33 cellular contexts compared by ENCODE assay signal in genomic region chr2:134457765-134458202, GRCh38.
DNase-seq lines count a peak whose midpoint lies in the region; ATAC-seq and TF ChIP-seq lines count a peak whose summit lies in the region.
"Had no signal": no experiment of that assay in that cellular context is flagged by ENCODE, and none has a peak within 500 bp of the region (broad histone marks: within the 10 kb centered on the region; RNA-seq: fewer than 3 reads in every experiment).

No MANE protein-coding gene starts in this region.

- H3K4me2 ChIP-seq in GM23338 = no peak overlapping the region
- H3K4me2 ChIP-seq: BLaER1 had no signal

- H3K36me3 Mint-ChIP-seq in endothelial cell (ENCODE audit: low read depth, unreplicated experiment) (peaks cover 33% of the 10 kb centered on the region), GM23338 (ENCODE audit: low read depth) (no peaks in the 10 kb centered on the region)

- H3K9me2 ChIP-seq in GM23338 (ENCODE audit: insufficient read depth) = no peaks in the 10 kb centered on the region

- H3K9me3 Mint-ChIP-seq in endothelial cell (ENCODE audit: unreplicated experiment) (no peaks in the 10 kb centered on the region), GM23338 (no peaks in the 10 kb centered on the region; the same call in 2 of the 3 replicates)
- H3K9me3 Mint-ChIP-seq: activated T-helper 1 cell treated with anti-CD3 and anti-CD28 coated beads, Interleukin-12 subunit alpha, Interleukin-12 subunit beta, Interleukin-2, Interleukin-4 antibody, amounts not matched to agents 30 ng/mL and 10 ng/mL and 1 ng/mL, durations not matched to agents 14 hours and 24 hours and 36 hours; memory B cell; neural crest cell; T-cell had no signal

- no peaks in the 10 kb centered on the region for H3K36me3 ChIP-seq in GM23338 (ENCODE audit: insufficient read depth)
- H3K36me3 ChIP-seq: adrenal gland, esophagus squamous epithelium, ovary, vagina had no signal

- peaks cover 10% of the 10 kb centered on the region for H3K4me1 Mint-ChIP-seq in endothelial cell (ENCODE audit: unreplicated experiment)
- H3K4me1 Mint-ChIP-seq in GM23338 = peaks cover 4% of the 10 kb centered on the region; the same call in 2 of the 3 replicates
- H3K4me1 Mint-ChIP-seq: neural crest cell had no signal

- H3K4me3 ChIP-seq in LNCaP clone FGC (ENCODE audit: low read depth, low read length) (no peak overlapping the region), GM23338 (no peak overlapping the region)
- H3K4me3 ChIP-seq: adrenal gland, BLaER1, dorsolateral prefrontal cortex, esophagus squamous epithelium, heart right ventricle, ovary, skin epidermis, testis, vagina had no signal

- H3K4me1 ChIP-seq in GM23338 (ENCODE audit: insufficient read depth) = no peaks in the 10 kb centered on the region
- H3K4me1 ChIP-seq: adrenal gland, esophagus squamous epithelium, foreskin keratinocyte, testis, vagina had no signal

- H3K4me3 Mint-ChIP-seq in endothelial cell (ENCODE audit: unreplicated experiment) (no peak overlapping the region), GM23338 (no peak overlapping the region)
- H3K4me3 Mint-ChIP-seq: activated T-helper 1 cell treated with anti-CD3 and anti-CD28 coated beads, Interleukin-12 subunit alpha, Interleukin-12 subunit beta, Interleukin-2, Interleukin-4 antibody, amounts not matched to agents 30 ng/mL and 10 ng/mL and 1 ng/mL, durations not matched to agents 14 hours and 24 hours and 36 hours; memory B cell; neural crest cell; T-cell had no signal

- H3K27me3 Mint-ChIP-seq in endothelial cell (ENCODE audit: unreplicated experiment) (peaks cover 18% of the 10 kb centered on the region), GM23338 (ENCODE audit: insufficient read depth, low read depth, poor library complexity) (no peaks in the 10 kb centered on the region)
- H3K27me3 Mint-ChIP-seq: memory B cell, T-cell had no signal

- no peak overlapping the region for H2AFZ ChIP-seq in GM23338

- H3K79me2 ChIP-seq in GM23338 (replicated peaks; ENCODE audit: insufficient read depth) = no peaks in the 10 kb centered on the region

- H3K27me3 ChIP-seq in GM23338 (ENCODE audit: insufficient read depth) = no peaks in the 10 kb centered on the region
- H3K27me3 ChIP-seq: adrenal gland, BLaER1, dorsolateral prefrontal cortex, esophagus squamous epithelium, foreskin keratinocyte, heart right ventricle, ovary, testis, vagina had no signal

- no peaks in the 10 kb centered on the region for H4K20me1 ChIP-seq in GM23338 (replicated peaks; ENCODE audit: insufficient read depth)

- H3K27ac ChIP-seq in C4-2B (peak overlapping the region; percentile 71), GM23338 (ENCODE audit: low read depth) (no peak overlapping the region)
- H3K27ac ChIP-seq: adrenal gland, BLaER1, dorsolateral prefrontal cortex, esophagus squamous epithelium, foreskin keratinocyte, heart right ventricle, ovary, RWPE1, skin epidermis, testis, vagina had no signal

- ATAC-seq in sciatic nerve (no peak), HG02973 (IDR thresholded peaks at IDR 0.05; ENCODE audit: unreplicated experiment) (no peak), GM23338 (no peak)
- ATAC-seq: foreskin keratinocyte; heart right ventricle; stimulated activated naive CD8-positive, alpha-beta T cell treated with anti-CD3 and anti-CD28 coated beads, Interleukin-15, Interleukin-2, amounts not matched to agents 100 U/mL and 50 U/mL, for 24 hours; T-cell had no signal

- H3K27ac Mint-ChIP-seq in endothelial cell (ENCODE audit: unreplicated experiment) (peak overlapping the region; percentile 44), GM23338 (no peak overlapping the region; the same call in 1 of the 2 replicates)
- H3K27ac Mint-ChIP-seq: activated T-helper 1 cell treated with anti-CD3 and anti-CD28 coated beads, Interleukin-12 subunit alpha, Interleukin-12 subunit beta, Interleukin-2, Interleukin-4 antibody, amounts not matched to agents 30 ng/mL and 10 ng/mL and 1 ng/mL, durations not matched to agents 14 hours and 24 hours and 36 hours; memory B cell; T-cell had no signal

- DNase-seq in LNCaP clone FGC (ENCODE audit: low read depth) (peak; percentile 86), endothelial cell (ENCODE audit: low spot score) (no peak), sciatic nerve (ENCODE audit: low spot score) (peak; percentile 43), HCEC 1CT (no peak), GM23338 (ENCODE audit: low spot score) (no peak)
- DNase-seq: activated CD4-positive, CD25-positive, alpha-beta regulatory T cell; activated naive CD4-positive, alpha-beta T cell treated with Interleukin-2 at 50 U/mL for 16 hours; adrenal gland; cerebellar nuclear complex; COR-L47; DND-41; esophagus squamous epithelium; foreskin keratinocyte; heart right ventricle; kidney glomerular epithelial cell; NCI-H1048; NCI-H1694; NCI-H524; OCI-M1; ovary; stimulated activated naive CD8-positive, alpha-beta T cell treated with anti-CD3 and anti-CD28 coated beads, Interleukin-15, Interleukin-2, amounts not matched to agents 100 U/mL and 50 U/mL, for 24 hours; T-cell; testis had no signal

- H3F3A ChIP-seq in GM23338 (replicated peaks; ENCODE audit: low read depth) = no peaks in the 10 kb centered on the region

- TF ChIP-seq CTCF in C4-2B (conservative IDR thresholded peaks at IDR 0.05) (no peak; the same call in 1 of the 2 replicates), LNCaP clone FGC (IDR thresholded peaks at IDR 0.05; ENCODE audit: control insufficient read depth, extremely low read depth, insufficient read depth) (no peak), endothelial cell (IDR thresholded peaks at IDR 0.05; ENCODE audit: unreplicated experiment) (no peak), GM23338 (conservative IDR thresholded peaks at IDR 0.05; ENCODE audit: low read depth in 2 of 2) (no peak)

- intact Hi-C loops in sciatic nerve (cut with DNase I) = no loop called here

TF ChIP-seq in GM23338, 12 proteins besides CTCF, POLR2A, EP300 and RAD21 (continues in another document):
- TF ChIP-seq EZH2phosphoT487 (IDR thresholded peaks at IDR 0.05; ENCODE audit: unreplicated experiment) = no peak
- TF ChIP-seq ZNF331 (CRISPR knock-in tag; IDR thresholded peaks at IDR 0.05; ENCODE audit: low read depth) = no peak
- no peak for TF ChIP-seq EZH2 (IDR thresholded peaks at IDR 0.05; ENCODE audit: low read depth, unreplicated experiment)
- no peak for TF ChIP-seq ZNF462 (CRISPR knock-in tag; IDR thresholded peaks at IDR 0.05)
- no peak for TF ChIP-seq CREB1 (CRISPR knock-in tag; IDR thresholded peaks at IDR 0.05; ENCODE audit: low read depth)
- TF ChIP-seq JUNB (IDR thresholded peaks at IDR 0.05; ENCODE audit: unreplicated experiment) = no peak

Comparison
In these comparisons a context has a peak if more than half of its experiments do, and no peak if none do; other contexts are left out.
1. DNase-seq: peak in LNCaP clone FGC (single experiment) and sciatic nerve (single experiment); none in endothelial cell (single experiment), HCEC 1CT (single experiment) and GM23338 (single experiment).